Comparison of ENCODE assay signal across 8 cellular contexts in genomic region chr5:16552666-16553343, GRCh38.
A peak's percentile ranks its signal among the peaks of the same experiment; 100 is the strongest.
DNase-seq lines count a peak whose midpoint lies in the region; ATAC-seq and TF ChIP-seq lines count a peak whose summit lies in the region.

No MANE protein-coding gene starts in this region.

- ATAC-seq in GM18517 (IDR thresholded peaks at IDR 0.05; ENCODE audit: unreplicated experiment) (peak; percentile 84), HG02938 (IDR thresholded peaks at IDR 0.05; ENCODE audit: unreplicated experiment) (peak; percentile 83), memory B cell (ENCODE audit: low read depth) (peak; percentile 69)

- DNase-seq in AG04450 (ENCODE audit: low read depth, low spot score), result no peak
- peak; percentile 59 for DNase-seq in NCI-H2171 (lab: John Stamatoyannopoulos, UW)
- peak; percentile 84 for DNase-seq in activated CD4-positive, alpha-beta T cell treated with anti-CD3 and anti-CD28 coated beads, Interleukin-2, amount 10 ng/mL, durations not matched to agents 24 days and 14 days
- peak; percentile 73 to 92 (median 88) for DNase-seq in dorsolateral prefrontal cortex
- DNase-seq in memory B cell (ENCODE audit: low spot score in 2 of 2), result peak; percentile 29 to 49
- peak; percentile 18 to 25 for DNase-seq in stimulated activated CD8-positive, alpha-beta memory T cell treated with anti-CD3 and anti-CD28 coated beads, Interleukin-7, amount 100 ng/mL, for 48 hours (ENCODE audit: extremely low read depth in 1 of 2, low read depth in 1 of 2)

- H3K27me3 ChIP-seq in AG04450 (ENCODE audit: control insufficient read depth, insufficient read depth, low read length) (peaks cover 6% of the 10 kb centered on the region), dorsolateral prefrontal cortex (no peaks in the 10 kb centered on the region)

- no peak overlapping the region for H3K4me3 ChIP-seq in AG04450 (ENCODE audit: low read depth, low read length)
- no peak overlapping the region for H3K4me3 ChIP-seq in dorsolateral prefrontal cortex

- TF ChIP-seq CTCF in AG04450 (IDR thresholded peaks at IDR 0.05; ENCODE audit: low read depth, low read length) (peak; percentile 93), dorsolateral prefrontal cortex (IDR thresholded peaks at IDR 0.05 in 54 of 56, conservative IDR thresholded peaks at IDR 0.05 in 2 of 56; ENCODE audit: low read depth in 1 of 56, partially characterized antibody in 56 of 56) (peak; percentile 25 to 92 (median 78))

- no peak overlapping the region for H3K4me3 Mint-ChIP-seq in activated CD4-positive, alpha-beta T cell treated with anti-CD3 and anti-CD28 coated beads, Interleukin-2, amount 10 ng/mL, durations not matched to agents 24 days and 14 days
- no peak overlapping the region for H3K4me3 Mint-ChIP-seq in memory B cell

- H3K27ac Mint-ChIP-seq in activated CD4-positive, alpha-beta T cell treated with anti-CD3 and anti-CD28 coated beads, Interleukin-2, amount 10 ng/mL, durations not matched to agents 24 days and 14 days, result no peak overlapping the region
- no peak overlapping the region for H3K27ac Mint-ChIP-seq in memory B cell

- CTCF ChIA-PET in AG04450 (lab: Charles Lee), result interaction anchor here (0.5 to 6.8 kb wide), 27 partner anchors 8 to 1753 kb away, joined by 3 to 72 read pairs (median 5); no protein-coding TSS in a partner anchor

- H3K4me1 Mint-ChIP-seq in activated CD4-positive, alpha-beta T cell treated with anti-CD3 and anti-CD28 coated beads, Interleukin-2, amount 10 ng/mL, durations not matched to agents 24 days and 14 days, result peaks cover 15% of the 10 kb centered on the region
- H3K4me1 Mint-ChIP-seq in memory B cell, result peaks cover 13% of the 10 kb centered on the region

- H3K27me3 Mint-ChIP-seq in activated CD4-positive, alpha-beta T cell treated with anti-CD3 and anti-CD28 coated beads, Interleukin-2, amount 10 ng/mL, durations not matched to agents 24 days and 14 days, result no peaks in the 10 kb centered on the region
- no peaks in the 10 kb centered on the region for H3K27me3 Mint-ChIP-seq in memory B cell

- POLR2A ChIA-PET in AG04450 (lab: Yijun Ruan, JAX), result interaction anchor here (0.6 kb wide), 1 partner anchor 249 kb away, joined by 6 read pairs; no protein-coding TSS in a partner anchor

- H3K27ac ChIP-seq in AG04450 (ENCODE audit: low read depth, low read length), result no peak overlapping the region
- H3K27ac ChIP-seq in dorsolateral prefrontal cortex, result peak overlapping the region in 58 of 59 donors; percentile 20 to 98 (median 83)

- no peaks in the 10 kb centered on the region for H3K9me3 Mint-ChIP-seq in activated CD4-positive, alpha-beta T cell treated with anti-CD3 and anti-CD28 coated beads, Interleukin-2, amount 10 ng/mL, durations not matched to agents 24 days and 14 days
- no peaks in the 10 kb centered on the region for H3K9me3 Mint-ChIP-seq in memory B cell

- H3K9me3 ChIP-seq in AG04450 (ENCODE audit: control insufficient read depth, insufficient read depth, low read length), result no peaks in the 10 kb centered on the region

- intact Hi-C loops in activated CD4-positive, alpha-beta T cell treated with anti-CD3 and anti-CD28 coated beads, Interleukin-2, amount 10 ng/mL, durations not matched to agents 24 days and 14 days (cut with micrococcal nuclease), result loop anchor here (1.0 to 5.0 kb wide), 3 partner anchors 86 to 393 kb away; partner anchors contain the start of gene ZNF622
- intact Hi-C loops in dorsolateral prefrontal cortex (cut with DNase I), result loop anchor here (2.0 to 5.0 kb wide), 3 partner anchors 61 to 114 kb away; no protein-coding TSS in a partner anchor

- H3K36me3 Mint-ChIP-seq in activated CD4-positive, alpha-beta T cell treated with anti-CD3 and anti-CD28 coated beads, Interleukin-2, amount 10 ng/mL, durations not matched to agents 24 days and 14 days (ENCODE audit: low read depth), result peaks cover 10% of the 10 kb centered on the region
- peaks cover 3% of the 10 kb centered on the region for H3K36me3 Mint-ChIP-seq in memory B cell
